Comparison of ENCODE assay signal across 10 cellular contexts in the genomic region with DNA sequence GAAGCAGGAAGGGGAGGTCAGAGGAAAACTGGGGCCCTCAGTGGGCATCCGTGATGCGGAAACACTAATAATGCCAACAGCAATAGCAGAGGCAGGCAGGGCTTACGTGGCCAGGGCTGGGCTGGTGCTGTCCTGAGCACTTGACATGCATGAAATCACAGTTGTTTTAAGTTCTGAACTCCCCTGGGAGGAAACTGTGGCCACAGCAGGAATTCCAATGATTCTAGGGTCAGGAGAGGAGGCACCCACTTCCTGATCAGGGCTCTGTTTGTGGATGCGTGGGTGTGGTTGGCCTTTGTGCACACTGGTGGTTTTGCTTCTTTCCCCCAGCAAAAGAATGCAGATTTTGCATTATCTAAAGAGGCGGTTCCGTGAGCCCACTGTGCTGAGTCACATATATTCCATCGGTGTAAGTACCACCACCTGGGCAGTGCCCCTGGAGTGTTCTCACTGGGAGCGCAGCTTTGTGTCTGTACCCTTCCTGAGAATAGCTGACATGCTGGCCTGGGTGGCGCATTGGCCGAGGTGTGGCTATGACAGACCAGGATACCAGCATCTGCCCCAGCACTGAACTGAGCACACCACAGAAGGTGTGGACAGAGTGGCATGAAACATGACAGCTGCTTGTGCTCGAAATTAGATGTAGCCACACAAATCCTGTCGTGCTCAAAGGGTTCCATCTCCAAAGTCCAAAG.
DNase-seq lines count a peak whose midpoint lies in the region; ATAC-seq, FAIRE-seq and TF ChIP-seq lines count a peak whose summit lies in the region.
"Had no signal": no experiment of that assay in that cellular context is flagged by ENCODE, and none has a peak within 500 bp of the region (broad histone marks: within the 10 kb centered on the region; RNA-seq: fewer than 3 reads in every experiment).

No MANE protein-coding gene starts in this region.

- H3K27me3 Mint-ChIP-seq in activated T-cell treated with anti-CD3 and anti-CD28 coated beads, Interleukin-2, amount 50 U/mL, for 4 hours (ENCODE audit: low read depth), result no peaks in the 10 kb centered on the region

- H2AFZ ChIP-seq in keratinocyte (ENCODE audit: control insufficient read depth, low read length), result peak overlapping the region; percentile 21

- FAIRE-seq in keratinocyte (lab: Jason Lieb, UNC), result no peak
- FAIRE-seq: GM18507 had no signal

- H3K9me3 ChIP-seq in HEK293 (ENCODE audit: control insufficient read depth, insufficient read depth, low read depth, low read length), result no peaks in the 10 kb centered on the region
- H3K9me3 ChIP-seq in adrenal gland (replicated peaks in 1 of 3), result no peaks in the 10 kb centered on the region
- H3K9me3 ChIP-seq in keratinocyte (ENCODE audit: control insufficient read depth, low read depth, low read length), result no peaks in the 10 kb centered on the region
- H3K9me3 ChIP-seq: testis had no signal

- H3K4me3 ChIP-seq in HEK293 (ENCODE audit: low read depth, low read length), result no peak overlapping the region
- no peak overlapping the region for H3K4me3 ChIP-seq in adrenal gland
- H3K4me3 ChIP-seq in keratinocyte (ENCODE audit: control insufficient read depth in 2 of 3, extremely low read depth in 1 of 3, insufficient read depth in 2 of 3, low read depth in 1 of 3, low read length in 3 of 3), result no peak overlapping the region
- H3K4me3 ChIP-seq: testis had no signal

- dilution Hi-C loops in keratinocyte (cut with MboI; ENCODE audit: extremely low pct_ligation_motif_present, low sequenced_read_pairs), result no loop called here

- no peaks in the 10 kb centered on the region for H3K79me2 ChIP-seq in keratinocyte (ENCODE audit: control insufficient read depth, insufficient read depth, low read length)

- no peak for TF ChIP-seq CTCF in HEK293 (tag by site-specific recombination; IDR thresholded peaks at IDR 0.05)
- TF ChIP-seq CTCF in adrenal gland (IDR thresholded peaks at IDR 0.05), result no peak
- no peak for TF ChIP-seq CTCF in keratinocyte (optimal IDR thresholded peaks at IDR 0.05 in 1 of 3, IDR thresholded peaks at IDR 0.05 in 1 of 3, conservative IDR thresholded peaks at IDR 0.05 in 1 of 3; ENCODE audit: extremely low read depth in 1 of 3, insufficient read depth in 2 of 3, low read length in 3 of 3)

- intact Hi-C loops in adrenal gland (cut with DNase I), result no loop called here

- H3K9me1 ChIP-seq in keratinocyte (ENCODE audit: control insufficient read depth, extremely low read depth, insufficient read depth, low read length), result no peaks in the 10 kb centered on the region

- peak overlapping the region; percentile 26 for H3K4me2 ChIP-seq in keratinocyte (ENCODE audit: control insufficient read depth, extremely low read depth, insufficient read depth, low read depth, low read length)

- no peak overlapping the region for H3K4me3 Mint-ChIP-seq in stimulated activated effector memory CD8-positive, alpha-beta T cell treated with anti-CD3 and anti-CD28 coated beads, Interleukin-12 subunit alpha, Interleukin-12 subunit beta, amount 100 ng/mL, for 72 hours
- no peak overlapping the region for H3K4me3 Mint-ChIP-seq in activated T-cell treated with anti-CD3 and anti-CD28 coated beads, Interleukin-2, amount 50 U/mL, for 4 hours

- POLR2A ChIA-PET in HEK293 (lab: Yijun Ruan, JAX), result interaction anchor here (0.6 kb wide), 1 partner anchor 36 kb away, joined by 3 read pairs; no protein-coding TSS in a partner anchor

- ATAC-seq in stimulated activated effector memory CD8-positive, alpha-beta T cell treated with anti-CD3 and anti-CD28 coated beads, Interleukin-12 subunit alpha, Interleukin-12 subunit beta, amount 100 ng/mL, for 72 hours, result no peak
- ATAC-seq in activated T-cell treated with anti-CD3 and anti-CD28 coated beads, Interleukin-2, amount 50 U/mL, for 4 hours, result no peak

- no peaks in the 10 kb centered on the region for H3K36me3 Mint-ChIP-seq in stimulated activated effector memory CD8-positive, alpha-beta T cell treated with anti-CD3 and anti-CD28 coated beads, Interleukin-12 subunit alpha, Interleukin-12 subunit beta, amount 100 ng/mL, for 72 hours
- peaks cover 6% of the 10 kb centered on the region for H3K36me3 Mint-ChIP-seq in activated T-cell treated with anti-CD3 and anti-CD28 coated beads, Interleukin-2, amount 50 U/mL, for 4 hours (ENCODE audit: insufficient read depth)

- H3K27ac Mint-ChIP-seq in stimulated activated effector memory CD8-positive, alpha-beta T cell treated with anti-CD3 and anti-CD28 coated beads, Interleukin-12 subunit alpha, Interleukin-12 subunit beta, amount 100 ng/mL, for 72 hours, result no peak overlapping the region

- H3K4me1 ChIP-seq in HEK293 (ENCODE audit: control insufficient read depth, insufficient read depth, low read length) (peaks cover 4% of the 10 kb centered on the region; the same call in 1 of the 2 replicates), adrenal gland (replicated peaks in 1 of 2) (peaks cover 14 to 37% of the 10 kb centered on the region in 2 donors), keratinocyte (ENCODE audit: control insufficient read depth, extremely low read depth, insufficient read depth, low read length) (peaks cover 7% of the 10 kb centered on the region)

- WGBS in adrenal gland, 4 donors, result 58 to 73% (median 68%) methylated on average over 10 to 12 of the region's 12 CpGs

- no peaks in the 10 kb centered on the region for H3K27me3 ChIP-seq in adrenal gland
- no peaks in the 10 kb centered on the region for H3K27me3 ChIP-seq in keratinocyte (ENCODE audit: control insufficient read depth, extremely low read depth, insufficient read depth, low read length)
- H3K27me3 ChIP-seq: testis had no signal

- peaks cover 13% of the 10 kb centered on the region for H3K4me1 Mint-ChIP-seq in stimulated activated effector memory CD8-positive, alpha-beta T cell treated with anti-CD3 and anti-CD28 coated beads, Interleukin-12 subunit alpha, Interleukin-12 subunit beta, amount 100 ng/mL, for 72 hours
- peaks cover 6% of the 10 kb centered on the region for H3K4me1 Mint-ChIP-seq in activated T-cell treated with anti-CD3 and anti-CD28 coated beads, Interleukin-2, amount 50 U/mL, for 4 hours (ENCODE audit: low read depth)

- no peak overlapping the region for H3K9ac ChIP-seq in keratinocyte (ENCODE audit: control insufficient read depth, extremely low read depth, insufficient read depth, low read length)

- CTCF ChIA-PET in HEK293 (lab: Yijun Ruan, JAX), result no interaction called here

- no peak for TF ChIP-seq POLR2A in adrenal gland (IDR thresholded peaks at IDR 0.05)

- DNase-seq in adrenal gland (peak in 5 of 7 donors; percentile 26 to 63 (median 49)), keratinocyte (ENCODE audit: low read depth, low spot score) (no peak), stromal cell of bone marrow (ENCODE audit: low read depth) (peak; percentile 83), NCI-H187 (lab: John Stamatoyannopoulos, UW) (no peak)
- no peak for DNase-seq in stimulated activated effector memory CD8-positive, alpha-beta T cell treated with anti-CD3 and anti-CD28 coated beads, Interleukin-12 subunit alpha, Interleukin-12 subunit beta, amount 100 ng/mL, for 72 hours (ENCODE audit: low spot score in 2 of 2)
- DNase-seq in activated T-cell treated with anti-CD3 and anti-CD28 coated beads, Interleukin-2, amount 50 U/mL, for 4 hours, result no peak
- DNase-seq in activated effector memory CD4-positive, alpha-beta T cell treated with Interleukin-2 at 50 U/mL for 16 hours, result no peak
- DNase-seq: testis had no signal

- H3K27ac ChIP-seq in HEK293 (ENCODE audit: extremely low read depth, low read depth, low read length) (no peak overlapping the region), adrenal gland (peak overlapping the region in 1 of 5 donors; percentile 65), keratinocyte (ENCODE audit: control insufficient read depth, insufficient read depth, low read length) (no peak overlapping the region)
- H3K27ac ChIP-seq: testis had no signal

- H3K36me3 ChIP-seq in HEK293 (ENCODE audit: control insufficient read depth in 2 of 2, insufficient read depth in 1 of 2, low read length in 2 of 2), result no peaks in the 10 kb centered on the region
- no peaks in the 10 kb centered on the region for H3K36me3 ChIP-seq in adrenal gland (replicated peaks in 1 of 2)
- no peaks in the 10 kb centered on the region for H3K36me3 ChIP-seq in keratinocyte (ENCODE audit: control insufficient read depth in 2 of 2, extremely low read depth in 1 of 2, insufficient read depth in 2 of 2, low read length in 2 of 2)

- no peaks in the 10 kb centered on the region for H4K20me1 ChIP-seq in keratinocyte (ENCODE audit: control insufficient read depth, extremely low read depth, insufficient read depth, low read length)

- peaks cover 2% of the 10 kb centered on the region for H3K9me3 Mint-ChIP-seq in stimulated activated effector memory CD8-positive, alpha-beta T cell treated with anti-CD3 and anti-CD28 coated beads, Interleukin-12 subunit alpha, Interleukin-12 subunit beta, amount 100 ng/mL, for 72 hours
- H3K9me3 Mint-ChIP-seq in activated T-cell treated with anti-CD3 and anti-CD28 coated beads, Interleukin-2, amount 50 U/mL, for 4 hours, result peaks cover 5% of the 10 kb centered on the region

TF ChIP-seq in HEK293, 187 proteins besides CTCF, POLR2A, EP300 and RAD21 (continues in another document):
- TF ChIP-seq ZNF157 (tag by site-specific recombination; IDR thresholded peaks at IDR 0.05) (no peak), YY1 (tag by site-specific recombination; IDR thresholded peaks at IDR 0.05) (no peak), IKZF3 (tag by site-specific recombination; IDR thresholded peaks at IDR 0.05) (no peak), ZNF394 (tag by site-specific recombination; IDR thresholded peaks at IDR 0.05; ENCODE audit: borderline replicate concordance) (no peak), KLF1 (tag by site-specific recombination; IDR thresholded peaks at IDR 0.05) (no peak)
- TF ChIP-seq, protein P1, sequence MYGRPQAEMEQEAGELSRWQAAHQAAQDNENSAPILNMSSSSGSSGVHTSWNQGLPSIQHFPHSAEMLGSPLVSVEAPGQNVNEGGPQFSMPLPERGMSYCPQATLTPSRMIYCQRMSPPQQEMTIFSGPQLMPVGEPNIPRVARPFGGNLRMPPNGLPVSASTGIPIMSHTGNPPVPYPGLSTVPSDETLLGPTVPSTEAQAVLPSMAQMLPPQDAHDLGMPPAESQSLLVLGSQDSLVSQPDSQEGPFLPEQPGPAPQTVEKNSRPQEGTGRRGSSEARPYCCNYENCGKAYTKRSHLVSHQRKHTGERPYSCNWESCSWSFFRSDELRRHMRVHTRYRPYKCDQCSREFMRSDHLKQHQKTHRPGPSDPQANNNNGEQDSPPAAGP (tag by site-specific recombination; IDR thresholded peaks at IDR 0.05), result no peak

Comparison
In these comparisons a context has a peak if more than half of its experiments do, and no peak if none do; other contexts are left out.
1. DNase-seq: peak in adrenal gland (5 of 7) and stromal cell of bone marrow (single experiment); none in keratinocyte (single experiment), stimulated activated effector memory CD8-positive, alpha-beta T cell treated with anti-CD3 and anti-CD28 coated beads, Interleukin-12 subunit alpha, Interleukin-12 subunit beta, amount 100 ng/mL, for 72 hours (0 of 2), activated T-cell treated with anti-CD3 and anti-CD28 coated beads, Interleukin-2, amount 50 U/mL, for 4 hours (single experiment), activated effector memory CD4-positive, alpha-beta T cell treated with Interleukin-2 at 50 U/mL for 16 hours (single experiment) and NCI-H187 (0 of 2).